8 cellular contexts compared by ENCODE assay signal in genomic region chr4:105196523-105197145, GRCh38. TPM values are rescaled to one million over a fixed set of nuclear protein-coding genes. Genes with fewer than 3 reads are reported as not detected.
DNase-seq lines count a peak whose midpoint lies in the region; ATAC-seq, FAIRE-seq and TF ChIP-seq lines count a peak whose summit lies in the region.

No MANE protein-coding gene starts in this region.

- H4K20me1 ChIP-seq in Karpas-422 (ENCODE audit: insufficient read depth, low read depth, low read length), result no peaks in the 10 kb centered on the region; the same call in 1 of the 2 replicates

- H3K4me1 Mint-ChIP-seq in dendritic cell treated with granulocyte-macrophage colony-stimulating factor and Interleukin-4, amounts not matched to agents 40 ng/mL and 50 ng/mL, for 4 days (ENCODE audit: low read depth), result peaks cover 68% of the 10 kb centered on the region

- WGBS in pancreas, 2 donors, result 76 to 82% methylated on average over 5 of the region's 5 CpGs

- H3K9me3 ChIP-seq in Karpas-422 (ENCODE audit: low read length), result no peaks in the 10 kb centered on the region
- H3K9me3 ChIP-seq in pancreas, result no peaks in the 10 kb centered on the region

- H3K27ac Mint-ChIP-seq in dendritic cell treated with granulocyte-macrophage colony-stimulating factor and Interleukin-4, amounts not matched to agents 40 ng/mL and 50 ng/mL, for 4 days, result peak overlapping the region; percentile 76

- no peak for TF ChIP-seq CTCF in pancreas (IDR thresholded peaks at IDR 0.05)

- H3K36me3 Mint-ChIP-seq in dendritic cell treated with granulocyte-macrophage colony-stimulating factor and Interleukin-4, amounts not matched to agents 40 ng/mL and 50 ng/mL, for 4 days (ENCODE audit: low read depth), result peaks cover 60% of the 10 kb centered on the region

- H3K27me3 Mint-ChIP-seq in dendritic cell treated with granulocyte-macrophage colony-stimulating factor and Interleukin-4, amounts not matched to agents 40 ng/mL and 50 ng/mL, for 4 days, result no peaks in the 10 kb centered on the region

- no peaks in the 10 kb centered on the region for H3K9me3 Mint-ChIP-seq in dendritic cell treated with granulocyte-macrophage colony-stimulating factor and Interleukin-4, amounts not matched to agents 40 ng/mL and 50 ng/mL, for 4 days

- H3K36me3 ChIP-seq in Karpas-422 (ENCODE audit: insufficient read depth, low read length) (peaks cover 4% of the 10 kb centered on the region; the same call in 1 of the 2 replicates), pancreas (no peaks in the 10 kb centered on the region)

- intact Hi-C loops in dendritic cell treated with granulocyte-macrophage colony-stimulating factor and Interleukin-4, amounts not matched to agents 40 ng/mL and 50 ng/mL, for 4 days (cut with micrococcal nuclease), result loop anchor here (5.0 kb wide), 1 partner anchor 139 kb away; no protein-coding TSS in a partner anchor
- intact Hi-C loops in pancreas (cut with DNase I), result no loop called here

- no peak overlapping the region for H3K27ac ChIP-seq in Karpas-422 (ENCODE audit: low read length)
- no peak overlapping the region for H3K27ac ChIP-seq in pancreas

- H3K9ac ChIP-seq in Karpas-422 (ENCODE audit: low read length), result no peak overlapping the region

- H3K4me3 ChIP-seq in Karpas-422 (ENCODE audit: low read length), result no peak overlapping the region
- H3K4me3 ChIP-seq in pancreas, result no peak overlapping the region

- no peaks in the 10 kb centered on the region for H3K79me2 ChIP-seq in Karpas-422 (ENCODE audit: low read length)

- peak; percentile 30 for ATAC-seq in GM18861 (IDR thresholded peaks at IDR 0.05; ENCODE audit: unreplicated experiment)
- ATAC-seq in pancreas, result peak in 2 of 4 donors; percentile 63 to 76
- ATAC-seq in HG03520 (IDR thresholded peaks at IDR 0.05; ENCODE audit: unreplicated experiment), result no peak

- peak; percentile 66 for FAIRE-seq in pancreas (lab: Jason Lieb, UNC)

- H3K4me1 ChIP-seq in Karpas-422 (ENCODE audit: low read length) (peaks cover 17% of the 10 kb centered on the region), pancreas (peaks cover 8 to 16% (median 16%) of the 10 kb centered on the region in 3 donors)

- H3K4me3 Mint-ChIP-seq in dendritic cell treated with granulocyte-macrophage colony-stimulating factor and Interleukin-4, amounts not matched to agents 40 ng/mL and 50 ng/mL, for 4 days, result peak overlapping the region; percentile 2

- peak overlapping the region; percentile 34 for H3K4me2 ChIP-seq in Karpas-422 (ENCODE audit: low read depth, low read length, poor library complexity, severe bottlenecking)

- DNase-seq in Karpas-422 (peak; percentile 44), pancreas (no peak), NCI-H2227 (lab: John Stamatoyannopoulos, UW; ENCODE audit: unreplicated experiment) (no peak), AG20443 (ENCODE audit: low spot score) (no peak), NCI-H2171 (lab: John Stamatoyannopoulos, UW) (no peak)

- no peak overlapping the region for H2AFZ ChIP-seq in Karpas-422 (ENCODE audit: low read length)

- H3K27me3 ChIP-seq in Karpas-422 (ENCODE audit: low read length) (no peaks in the 10 kb centered on the region), pancreas (no peaks in the 10 kb centered on the region)

- no peaks in the 10 kb centered on the region for H3K9me2 ChIP-seq in Karpas-422 (replicated peaks; ENCODE audit: insufficient read depth, low read length)

RNA-seq across cellular contexts. Expression of gene TET2, which starts 50.0 kb away (rescaled TPM):
- total RNA-seq in Karpas-422 (2014; rRNA removed; shearing (Covaris generic); ENCODE audit: low replicate concordance), result 7.2 and 16.7 TPM in 2 replicates
- 10 to 100 TPM in 2 of 6 donors, 1 to 10 TPM in 4; 6.6 to 16.5 (median 8.6) TPM for total RNA-seq in pancreas
- 1 to 10 TPM; 2.5 to 3.3 TPM for polyA plus RNA-seq in pancreas
